Comparison of ENCODE assay signal across 24 cellular contexts in genomic region chr17:65755799-65756198, GRCh38.
"Had no signal": no experiment of that assay in that cellular context is flagged by ENCODE, and none has a peak within 500 bp of the region (broad histone marks: within the 10 kb centered on the region; RNA-seq: fewer than 3 reads in every experiment).

No MANE protein-coding gene starts in this region.

- H3K27me3 ChIP-seq: colonic mucosa, esophagus muscularis mucosa, gastroesophageal sphincter, heart left ventricle, hepatocyte, left lung had no signal

- ATAC-seq: effector memory CD8-positive, alpha-beta T cell; foreskin keratinocyte; gastroesophageal sphincter; heart left ventricle; left lung; left ventricle myocardium superior; lower lobe of right lung; mucosa of descending colon; naive thymus-derived CD8-positive, alpha-beta T cell had no signal

- H2AFZ ChIP-seq: hepatocyte had no signal

- H3K9me3 ChIP-seq: colonic mucosa, esophagus muscularis mucosa, gastroesophageal sphincter, heart left ventricle, left lung, lower lobe of right lung, mucosa of descending colon had no signal

- H3K4me2 ChIP-seq: hepatocyte had no signal

- H3K9me3 Mint-ChIP-seq: dendritic cell treated with granulocyte-macrophage colony-stimulating factor and Interleukin-4, amounts not matched to agents 40 ng/mL and 50 ng/mL, for 4 days; effector memory CD8-positive, alpha-beta T cell; endodermal cell had no signal

- H3K36me3 Mint-ChIP-seq: immature natural killer cell; mesothelial cell of epicardium; naive B cell; naive thymus-derived CD8-positive, alpha-beta T cell had no signal

- H3K4me3 ChIP-seq: colonic mucosa, esophagus muscularis mucosa, gastroesophageal sphincter, heart left ventricle, hepatocyte, left lung, lower lobe of right lung, mucosa of descending colon had no signal

- H3K36me3 ChIP-seq: colonic mucosa, esophagus muscularis mucosa, gastroesophageal sphincter, heart left ventricle, left lung, lower lobe of right lung had no signal

- H3K27ac Mint-ChIP-seq: dendritic cell treated with granulocyte-macrophage colony-stimulating factor and Interleukin-4, amounts not matched to agents 40 ng/mL and 50 ng/mL, for 4 days; effector memory CD8-positive, alpha-beta T cell; endodermal cell; immature natural killer cell; mesothelial cell of epicardium; naive B cell had no signal

- H3K79me2 ChIP-seq: hepatocyte had no signal

- H3K27ac ChIP-seq: colonic mucosa, esophagus muscularis mucosa, foreskin keratinocyte, gastroesophageal sphincter, heart left ventricle, hepatocyte, left lung, lower lobe of right lung had no signal

- H3K4me3 Mint-ChIP-seq: dendritic cell treated with granulocyte-macrophage colony-stimulating factor and Interleukin-4, amounts not matched to agents 40 ng/mL and 50 ng/mL, for 4 days; effector memory CD8-positive, alpha-beta T cell; endodermal cell; immature natural killer cell; mesothelial cell of epicardium; naive B cell; naive thymus-derived CD8-positive, alpha-beta T cell had no signal

- H3K4me1 ChIP-seq: colonic mucosa, foreskin keratinocyte had no signal

- H3K4me1 Mint-ChIP-seq: endodermal cell had no signal

- DNase-seq: colonic mucosa; cortex of kidney; effector CD8-positive, alpha-beta T cell; effector memory CD8-positive, alpha-beta T cell; endodermal cell; foreskin keratinocyte; heart left ventricle; hypothalamus; immature natural killer cell; islet precursor cell; kidney; kidney glomerular epithelial cell; left lung; left ventricle myocardium superior; lower lobe of right lung; mesenchymal stem cell; mucosa of descending colon; naive B cell; naive thymus-derived CD8-positive, alpha-beta T cell had no signal
